In the genomic region with DNA sequence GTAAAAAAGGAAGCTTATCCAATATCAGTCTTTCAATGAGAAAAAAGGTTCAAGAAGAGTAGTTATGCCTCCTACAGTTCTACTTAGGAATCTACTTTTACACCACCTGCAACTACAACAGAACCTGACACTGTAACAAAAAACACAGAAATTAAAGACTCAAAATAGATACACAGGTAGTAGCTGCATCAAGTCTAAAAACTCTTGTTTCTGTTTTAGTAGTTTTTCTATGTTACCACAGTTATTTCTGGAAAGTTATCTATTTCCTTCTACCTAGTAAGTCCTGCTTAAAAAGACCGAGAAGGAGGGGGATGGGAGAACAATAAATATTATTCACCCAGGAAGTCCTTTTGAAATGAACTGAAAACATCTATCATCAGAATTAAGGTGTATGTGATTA, we compare ENCODE assay signal across 15 cellular contexts. TPM values are rescaled to one million over a fixed set of nuclear protein-coding genes. Genes with fewer than 3 reads are reported as not detected.
DNase-seq lines count a peak whose midpoint lies in the region; ATAC-seq and TF ChIP-seq lines count a peak whose summit lies in the region.
"Had no signal": no experiment of that assay in that cellular context is flagged by ENCODE, and none has a peak within 500 bp of the region (broad histone marks: within the 10 kb centered on the region; RNA-seq: fewer than 3 reads in every experiment).

No MANE protein-coding gene starts in this region.

- peaks cover 8% of the 10 kb centered on the region for H3K9me3 ChIP-seq in endodermal cell (ENCODE audit: control insufficient read depth, low read length)
- no peaks in the 10 kb centered on the region for H3K9me3 ChIP-seq in colonic mucosa
- H3K9me3 ChIP-seq in PC-9 (ENCODE audit: insufficient read depth, low read depth), result no peaks in the 10 kb centered on the region
- H3K9me3 ChIP-seq: vagina had no signal

- CTCF ChIA-PET in activated CD8-positive, alpha-beta memory T cell treated with anti-CD3 and anti-CD28 coated beads, Interleukin-2, amount 10 ng/mL, durations not matched to agents 7 days and 5 days (lab: Charles Lee), result interaction anchor here (1.0 to 1.3 kb wide), 2 partner anchors 50 to 291 kb away, joined by 3 to 4 read pairs; no protein-coding TSS in a partner anchor
- CTCF ChIA-PET in PC-9 (lab: Charles Lee), result no interaction called here

- peaks cover 46% of the 10 kb centered on the region for H3K79me2 ChIP-seq in PC-9 (ENCODE audit: low read depth)

- H3K4me3 ChIP-seq in endodermal cell (ENCODE audit: low read length), result no peak overlapping the region
- H3K4me3 ChIP-seq in colonic mucosa, result no peak overlapping the region
- H3K4me3 ChIP-seq in PC-9, result no peak overlapping the region
- H3K4me3 ChIP-seq: vagina had no signal

- peak overlapping the region; percentile 16 for H3K27ac Mint-ChIP-seq in activated CD8-positive, alpha-beta memory T cell treated with anti-CD3 and anti-CD28 coated beads, Interleukin-2, amount 10 ng/mL, durations not matched to agents 7 days and 5 days
- H3K27ac Mint-ChIP-seq in endodermal cell, result peak overlapping the region; percentile 13
- H3K27ac Mint-ChIP-seq: activated naive CD8-positive, alpha-beta T cell treated with anti-CD3 and anti-CD28 coated beads, Interleukin-2, amount 10 ng/mL, durations not matched to agents 7 days and 5 days; progenitor cell of endocrine pancreas; stimulated activated naive B cell treated with anti-CD40 and anti-IgM and Interleukin-4, amounts not matched to agents 10 μg/mL and 1 μg/mL and 100 μg/mL, for 72 hours had no signal

- no peaks in the 10 kb centered on the region for H3K27me3 Mint-ChIP-seq in activated CD8-positive, alpha-beta memory T cell treated with anti-CD3 and anti-CD28 coated beads, Interleukin-2, amount 10 ng/mL, durations not matched to agents 7 days and 5 days
- no peaks in the 10 kb centered on the region for H3K27me3 Mint-ChIP-seq in endodermal cell (ENCODE audit: insufficient read depth)
- H3K27me3 Mint-ChIP-seq: activated naive CD8-positive, alpha-beta T cell treated with anti-CD3 and anti-CD28 coated beads, Interleukin-2, amount 10 ng/mL, durations not matched to agents 7 days and 5 days; progenitor cell of endocrine pancreas; stimulated activated naive B cell treated with anti-CD40 and anti-IgM and Interleukin-4, amounts not matched to agents 10 μg/mL and 1 μg/mL and 100 μg/mL, for 72 hours had no signal

- 100% methylated on average over 1 of the region's 1 CpG; no CpG with 5 or more reads in 1 of the 2 experiments for WGBS in endodermal cell (ENCODE audit: insufficient coverage in 1 of 2, insufficient read length in 1 of 2), 2 experiments

- H3K27me3 ChIP-seq in endodermal cell (ENCODE audit: control insufficient read depth, insufficient read depth, low read length, poor library complexity, severe bottlenecking) (no peaks in the 10 kb centered on the region), colonic mucosa (no peaks in the 10 kb centered on the region), PC-9 (ENCODE audit: insufficient read depth, low read depth) (no peaks in the 10 kb centered on the region)
- H3K27me3 ChIP-seq: vagina had no signal

- peaks cover 15% of the 10 kb centered on the region for H3K4me1 Mint-ChIP-seq in activated CD8-positive, alpha-beta memory T cell treated with anti-CD3 and anti-CD28 coated beads, Interleukin-2, amount 10 ng/mL, durations not matched to agents 7 days and 5 days
- H3K4me1 Mint-ChIP-seq in endodermal cell, result peaks cover 7% of the 10 kb centered on the region

- H3K9me2 ChIP-seq in PC-9 (ENCODE audit: insufficient read depth), result no peaks in the 10 kb centered on the region

- no peak for DNase-seq in activated CD8-positive, alpha-beta memory T cell treated with anti-CD3 and anti-CD28 coated beads, Interleukin-2, amount 10 ng/mL, durations not matched to agents 7 days and 5 days
- DNase-seq in activated CD8-positive, alpha-beta memory T cell treated with anti-CD3 and anti-CD28 coated beads for 24 hours, result no peak
- DNase-seq in endodermal cell (no peak), cerebellum (ENCODE audit: low spot score) (no peak), colonic mucosa (no peak), PC-9 (no peak)
- DNase-seq: activated CD4-positive, alpha-beta T cell treated with anti-CD3 and anti-CD28 coated beads, Interleukin-2, amount 50 U/mL, for 4 hours; activated naive CD8-positive, alpha-beta T cell treated with anti-CD3 and anti-CD28 coated beads, Interleukin-2, amount 10 ng/mL, durations not matched to agents 7 days and 5 days; NCI-H2029 treated with DMSO at 0.1 percent for 48 hours; stimulated activated naive B cell treated with anti-CD40 and anti-IgM and Interleukin-4, amounts not matched to agents 10 μg/mL and 1 μg/mL and 100 μg/mL, for 72 hours had no signal

- BruUV-seq in PC-9 (replicated peaks; lab: Mats Ljungman, UMichigan), result no TSS peak

- H4K20me1 ChIP-seq in PC-9 (ENCODE audit: insufficient read depth), result no peaks in the 10 kb centered on the region

- H3K9me3 Mint-ChIP-seq in activated CD8-positive, alpha-beta memory T cell treated with anti-CD3 and anti-CD28 coated beads, Interleukin-2, amount 10 ng/mL, durations not matched to agents 7 days and 5 days (ENCODE audit: low read depth), result peaks cover 3% of the 10 kb centered on the region
- H3K9me3 Mint-ChIP-seq in endodermal cell, result peaks cover 11% of the 10 kb centered on the region

- TF ChIP-seq CTCF in endodermal cell (conservative IDR thresholded peaks at IDR 0.05), result peak; percentile 45
- TF ChIP-seq CTCF in colonic mucosa (IDR thresholded peaks at IDR 0.05), result no peak
- no peak for TF ChIP-seq CTCF in PC-9 (conservative IDR thresholded peaks at IDR 0.05)

- H3K27ac ChIP-seq in endodermal cell (ENCODE audit: low read depth, low read length), result no peak overlapping the region
- no peak overlapping the region for H3K27ac ChIP-seq in colonic mucosa
- no peak overlapping the region for H3K27ac ChIP-seq in PC-9
- H3K27ac ChIP-seq: vagina had no signal

- no peak overlapping the region for H3K4me2 ChIP-seq in PC-9

- H3K9ac ChIP-seq in endodermal cell (ENCODE audit: extremely low read depth, low read length, poor library complexity, severe bottlenecking) (no peak overlapping the region), colonic mucosa (ENCODE audit: low read depth in 2 of 2, low read length in 2 of 2) (no peak overlapping the region)

- peaks cover 6% of the 10 kb centered on the region for H3K36me3 ChIP-seq in endodermal cell (ENCODE audit: control insufficient read depth, insufficient read depth, low read length)
- H3K36me3 ChIP-seq in colonic mucosa, result no peaks in the 10 kb centered on the region
- H3K36me3 ChIP-seq in PC-9 (ENCODE audit: low read depth), result 0 out of 2 replicates have a peak, but pooled peaks cover 4% of the 10 kb centered on the region

- intact Hi-C loops in colonic mucosa (cut with DNase I), result no loop called here
- intact Hi-C loops in PC-9 (cut with micrococcal nuclease; ENCODE audit: unreplicated experiment), result no loop called here

- no peak overlapping the region for H3K4me3 Mint-ChIP-seq in activated CD8-positive, alpha-beta memory T cell treated with anti-CD3 and anti-CD28 coated beads, Interleukin-2, amount 10 ng/mL, durations not matched to agents 7 days and 5 days
- H3K4me3 Mint-ChIP-seq in endodermal cell, result no peak overlapping the region
- H3K4me3 Mint-ChIP-seq: activated naive CD8-positive, alpha-beta T cell treated with anti-CD3 and anti-CD28 coated beads, Interleukin-2, amount 10 ng/mL, durations not matched to agents 7 days and 5 days; stimulated activated naive B cell treated with anti-CD40 and anti-IgM and Interleukin-4, amounts not matched to agents 10 μg/mL and 1 μg/mL and 100 μg/mL, for 72 hours had no signal

- H2AFZ ChIP-seq in PC-9, result no peak overlapping the region

- no peaks in the 10 kb centered on the region; the same call in 1 of the 2 replicates for H3F3A ChIP-seq in PC-9 (ENCODE audit: insufficient read depth, low read depth)

- ATAC-seq in activated CD8-positive, alpha-beta memory T cell treated with anti-CD3 and anti-CD28 coated beads, Interleukin-2, amount 10 ng/mL, durations not matched to agents 7 days and 5 days, result peak; percentile 50
- ATAC-seq in GM21526 (IDR thresholded peaks at IDR 0.05; ENCODE audit: low FRiP score, unreplicated experiment) (peak; percentile 71), HG03108 (IDR thresholded peaks at IDR 0.05; ENCODE audit: unreplicated experiment) (peak; percentile 71)
- ATAC-seq: HepG2; stimulated activated naive B cell treated with anti-CD40 and anti-IgM and Interleukin-4, amounts not matched to agents 10 μg/mL and 1 μg/mL and 100 μg/mL, for 72 hours had no signal

- H3K4me1 ChIP-seq in endodermal cell (ENCODE audit: control insufficient read depth, insufficient read depth, low read length) (no peaks in the 10 kb centered on the region), colonic mucosa (no peaks in the 10 kb centered on the region), PC-9 (replicated peaks; ENCODE audit: insufficient read depth) (no peaks in the 10 kb centered on the region)
- H3K4me1 ChIP-seq: vagina had no signal

- POLR2A ChIA-PET in PC-9 (lab: Charles Lee; ENCODE audit: unreplicated experiment), result interaction anchor here (0.7 kb wide), 1 partner anchor 813 kb away, joined by 6 read pairs; no protein-coding TSS in a partner anchor

- H3K36me3 Mint-ChIP-seq in activated CD8-positive, alpha-beta memory T cell treated with anti-CD3 and anti-CD28 coated beads, Interleukin-2, amount 10 ng/mL, durations not matched to agents 7 days and 5 days, result peaks cover 30% of the 10 kb centered on the region
- H3K36me3 Mint-ChIP-seq in endodermal cell (ENCODE audit: low read depth), result peaks cover 23% of the 10 kb centered on the region

RNA-seq across cellular contexts. Expression of gene ATG5, which starts 52.5 kb away (rescaled TPM):
- 10 to 100 TPM; 42.6 to 43.0 TPM for total RNA-seq in activated CD8-positive, alpha-beta memory T cell treated with anti-CD3 and anti-CD28 coated beads, Interleukin-2, amount 10 ng/mL, durations not matched to agents 7 days and 5 days
- total RNA-seq in endodermal cell (10 to 100 TPM; 29.5 to 31.4 TPM), cerebellum (45.8 TPM), colonic mucosa (10 to 100 TPM; 42.1 to 48.0 TPM), PC-9 (2021) (38.1 and 39.8 TPM in 2 replicates)
- polyA plus RNA-seq in endodermal cell (2013, experiment 1 of 2), result 23.4 TPM
- 24.6 TPM for polyA plus RNA-seq in endodermal cell (2013, experiment 2 of 2)
